In the genomic region with DNA sequence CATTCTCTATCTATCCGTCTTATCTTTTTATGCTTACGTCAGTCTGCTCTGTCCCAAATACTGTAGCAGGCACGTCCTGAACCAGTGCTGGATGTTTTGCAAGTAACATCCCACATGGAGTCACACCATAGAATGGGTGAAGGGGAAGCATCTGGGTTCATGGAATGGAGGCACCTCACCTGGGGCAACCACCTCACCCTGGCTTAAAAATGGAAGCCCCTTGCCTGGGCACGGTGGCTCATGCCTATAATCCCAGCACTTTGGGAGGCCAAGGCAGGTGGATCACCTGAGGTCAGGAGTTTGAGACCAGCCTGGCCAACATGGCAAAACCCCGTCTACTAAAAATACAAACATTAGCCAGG, we compare ENCODE assay signal across 1 cellular context.
TF ChIP-seq lines count a peak whose summit lies in the region.
"Not testable (repeated sequence)": the region's sequence is repeated elsewhere in the genome, so short reads cannot be mapped to it uniquely, and the experiment has no call there.

No MANE protein-coding gene starts in this region.

TF ChIP-seq in K562, 482 proteins besides CTCF, POLR2A, EP300 and RAD21:
- not testable (repeated sequence) for TF ChIP-seq ATF1 (CRISPR knock-in tag; IDR thresholded peaks at IDR 0.05); JUND (tag; IDR thresholded peaks at IDR 0.05; ENCODE audit: borderline replicate concordance, low read depth, low read length)
- TF ChIP-seq ATF1 (tag; IDR thresholded peaks at IDR 0.05) (peak; percentile 37), JUND (IDR thresholded peaks at IDR 0.05; ENCODE audit: borderline replicate concordance, low read depth, low read length) (peak; percentile 31; the same call in 1 of the 2 replicates), CREM (IDR thresholded peaks at IDR 0.05; ENCODE audit: low read depth) (peak; percentile 26; the same call in 1 of the 2 replicates)
